8 cellular contexts compared by ENCODE assay signal in genomic region chr12:7018350-7019042, GRCh38. TPM values are rescaled to one million over a fixed set of nuclear protein-coding genes. Genes with fewer than 3 reads are reported as not detected.
A peak's percentile ranks its signal among the peaks of the same experiment; 100 is the strongest.
DNase-seq lines count a peak whose midpoint lies in the region; ATAC-seq and TF ChIP-seq lines count a peak whose summit lies in the region.

TSS of gene LPCAT3 (minus strand) at chr12:7018476. CDS start at chr12:7018424, 52 bp downstream.

- H3K36me3 ChIP-seq in osteoblast (ENCODE audit: insufficient read depth, low read length) = no peaks in the 10 kb centered on the region
- no peaks in the 10 kb centered on the region for H3K36me3 ChIP-seq in thoracic aorta

- DNase-seq in GM12865 (ENCODE audit: low read depth) (peak; percentile 97), NCI-H1105 (lab: John Stamatoyannopoulos, UW) (peak; percentile 98), SKM-1 treated with dmso at 0.1 percent for 144 hours (lab: John Stamatoyannopoulos, UW; ENCODE audit: unreplicated experiment) (peak; percentile 59), glomerular visceral epithelial cell (ENCODE audit: extremely low spot score) (peak; percentile 95), osteoblast (ENCODE audit: insufficient read length, low spot score, missing footprints) (peak; percentile 99), thoracic aorta (ENCODE audit: low spot score) (peak; percentile 88)

- H3K4me1 ChIP-seq in osteoblast (ENCODE audit: insufficient read depth, low read length) = peaks cover 13% of the 10 kb centered on the region
- peaks cover 11 to 16% of the 10 kb centered on the region in 2 donors for H3K4me1 ChIP-seq in thoracic aorta (ENCODE audit: control insufficient read depth in 1 of 2, low read depth in 2 of 2)

- peak within 1 kb of the TSS; percentile 71 for H3K27ac ChIP-seq in osteoblast (ENCODE audit: low read depth, low read length)
- peak within 1 kb of the TSS; percentile 87 to 89 for H3K27ac ChIP-seq in thoracic aorta

- no peaks in the 10 kb centered on the region for H3K9me3 Mint-ChIP-seq in activated naive CD8-positive, alpha-beta T cell (ENCODE audit: low read depth)

- peak within 1 kb of the TSS; percentile 95 for H2AFZ ChIP-seq in osteoblast (ENCODE audit: low read length)

- no peaks in the 10 kb centered on the region for H3K36me3 Mint-ChIP-seq in activated naive CD8-positive, alpha-beta T cell

- H3K9me3 ChIP-seq in osteoblast (ENCODE audit: low read depth, low read length) (no peaks in the 10 kb centered on the region), thoracic aorta (no peaks in the 10 kb centered on the region)

- peak within 1 kb of the TSS; percentile 91 for H3K4me2 ChIP-seq in osteoblast (ENCODE audit: insufficient read depth, low read length)

- H3K4me3 ChIP-seq in GM12865 (ENCODE audit: low read depth, low read length) = peak within 1 kb of the TSS; percentile 68
- H3K4me3 ChIP-seq in osteoblast (ENCODE audit: insufficient read depth, low read length) = peak within 1 kb of the TSS; percentile 96
- H3K4me3 ChIP-seq in thoracic aorta = peak within 1 kb of the TSS; percentile 91

- no peaks in the 10 kb centered on the region for H3K79me2 ChIP-seq in osteoblast (ENCODE audit: insufficient read depth, low read length)

- peaks cover 3% of the 10 kb centered on the region for H4K20me1 ChIP-seq in osteoblast (ENCODE audit: insufficient read depth, low read length)

- ATAC-seq in HG02642 (IDR thresholded peaks at IDR 0.05; ENCODE audit: poor library complexity, unreplicated experiment) (peak; percentile 95), thoracic aorta (ENCODE audit: insufficient number of reproducible peaks, low FRiP score, low read depth) (peak; percentile 97)

- no peaks in the 10 kb centered on the region for H3K27me3 Mint-ChIP-seq in activated naive CD8-positive, alpha-beta T cell

- peaks cover 38% of the 10 kb centered on the region for H3K4me1 Mint-ChIP-seq in activated naive CD8-positive, alpha-beta T cell (ENCODE audit: low read depth)

- peak within 1 kb of the TSS; percentile 98 for H3K4me3 Mint-ChIP-seq in activated naive CD8-positive, alpha-beta T cell

- TF ChIP-seq CTCF in GM12865 (IDR thresholded peaks at IDR 0.05; ENCODE audit: insufficient read depth, low read depth, low read length, missing control alignments) (peak; percentile 86), osteoblast (IDR thresholded peaks at IDR 0.05; ENCODE audit: extremely low read depth, low read depth, low read length) (peak; percentile 74), thoracic aorta (IDR thresholded peaks at IDR 0.05) (peak; percentile 80)

- H3K27ac Mint-ChIP-seq in activated naive CD8-positive, alpha-beta T cell = peak within 1 kb of the TSS; percentile 95

- H3K27me3 ChIP-seq in osteoblast (ENCODE audit: insufficient read depth, low read length) (no peaks in the 10 kb centered on the region), thoracic aorta (replicated peaks; ENCODE audit: insufficient read depth) (no peaks in the 10 kb centered on the region)

RNA-seq across cellular contexts. Expression of gene LPCAT3, which starts in this region (rescaled TPM):
- 20.3 and 23.6 TPM in 2 replicates for total RNA-seq in osteoblast
- 10 to 100 TPM; 40.5 to 51.9 TPM for total RNA-seq in thoracic aorta

Comparison
In these comparisons a context has a peak if more than half of its experiments do, and no peak if none do; other contexts are left out.
1. Peak in every context shown above with its lines: DNase-seq, ATAC-seq, H3K4me3 ChIP-seq and H3K27ac ChIP-seq.